Comparison of ENCODE assay signal across 8 cellular contexts in the genomic region with DNA sequence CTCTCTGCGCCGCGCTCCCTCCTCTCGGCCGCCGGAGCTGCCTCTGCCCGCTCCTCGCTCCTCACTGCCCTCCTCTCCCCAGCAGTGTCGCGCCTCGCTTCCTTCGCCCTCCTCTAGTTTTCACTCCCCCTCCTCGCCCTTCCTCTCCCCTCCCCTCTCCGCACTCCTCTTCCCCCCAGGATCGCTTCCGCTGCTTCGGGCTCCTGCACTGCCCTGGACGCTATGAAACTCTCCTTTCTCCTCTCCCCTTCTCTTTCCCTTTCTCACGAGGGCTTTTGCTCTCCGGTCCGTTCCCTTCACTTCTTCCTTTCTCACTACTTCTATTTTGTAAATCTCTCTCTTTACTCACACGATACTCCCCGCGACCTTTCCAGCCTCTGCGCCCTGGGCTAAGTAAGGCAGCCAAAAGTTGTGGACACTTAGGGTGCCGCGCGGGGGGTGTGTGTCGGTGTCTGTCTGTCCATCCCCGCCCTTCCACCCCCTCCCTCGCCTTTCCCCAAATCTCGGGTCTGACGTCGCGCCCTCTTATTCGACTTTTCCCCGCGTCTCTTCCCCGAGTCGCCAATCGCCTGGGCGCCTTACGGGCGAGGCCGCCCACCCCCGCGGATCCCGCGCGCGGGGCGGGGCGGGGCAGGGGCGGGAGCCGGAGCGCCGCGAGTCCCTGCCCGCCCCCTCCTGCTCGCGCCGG. TPM values are rescaled to one million over a fixed set of nuclear protein-coding genes. Genes with fewer than 3 reads are reported as not detected.
A peak's percentile ranks its signal among the peaks of the same experiment; 100 is the strongest.
DNase-seq lines count a peak whose midpoint lies in the region; ATAC-seq and TF ChIP-seq lines count a peak whose summit lies in the region.

Gene IRX3 (minus strand): TSS at position 458 of the 688 bp plus-strand sequence. CDS start 737 bp downstream, outside the sequence.

- H3K4me1 ChIP-seq in HEK293 (ENCODE audit: control insufficient read depth, insufficient read depth, low read length), result 0 out of 2 replicates have a peak, but pooled peaks cover 2% of the 10 kb centered on the region
- H3K4me1 ChIP-seq in body of pancreas, result peaks cover 68% of the 10 kb centered on the region

- CTCF ChIA-PET in HEK293 (lab: Yijun Ruan, JAX), result interaction anchor here (0.7 kb wide), 1 partner anchor 737 kb away, joined by 3 read pairs; no protein-coding TSS in a partner anchor

- H3K36me3 ChIP-seq in HEK293 (ENCODE audit: control insufficient read depth in 2 of 2, insufficient read depth in 1 of 2, low read length in 2 of 2) (peaks cover 10 to 27% of the 10 kb centered on the region in 2 experiments), body of pancreas (replicated peaks in 1 of 2; ENCODE audit: insufficient read depth in 1 of 2, low read depth in 2 of 2) (no peaks in the 10 kb centered on the region)

- DNase-seq in AG10803 (ENCODE audit: low read depth) (peak; percentile 94), NCI-H774 (lab: John Stamatoyannopoulos, UW) (peak; percentile 92), body of pancreas (peak; percentile 44 to 68 (median 56)), skeletal muscle cell (ENCODE audit: low read depth) (peak; percentile 75), CD1c-positive myeloid dendritic cell (ENCODE audit: extremely low spot score) (no peak)

- POLR2A ChIA-PET in HEK293 (lab: Yijun Ruan, JAX), result interaction anchor here (0.5 to 3.4 kb wide), 7 partner anchors 10 to 671 kb away, joined by 3 to 23 read pairs (median 4); partner anchors contain the start of gene IRX5

- intact Hi-C loops in body of pancreas (cut with DNase I), result no loop called here

- TF ChIP-seq POLR2A in body of pancreas (IDR thresholded peaks at IDR 0.05), result peak; percentile 19 to 79 (median 66)

- peak within 1 kb of the TSS; percentile 81 for H3K4me3 ChIP-seq in AG10803 (ENCODE audit: low read length)
- peak within 1 kb of the TSS; percentile 65 for H3K4me3 ChIP-seq in HEK293 (ENCODE audit: low read depth, low read length)
- H3K4me3 ChIP-seq in body of pancreas, result peak within 1 kb of the TSS in 1 of 2 donors; percentile 42
- H3K4me3 ChIP-seq in iPS-11a (ENCODE audit: low read depth, low read length), result peak within 1 kb of the TSS; percentile 61
- H3K4me3 ChIP-seq in skeletal muscle cell (ENCODE audit: low read depth, low read length), result peak within 1 kb of the TSS; percentile 73

- 2% methylated on average over 42 to 61 of the region's 62 CpGs for WGBS in body of pancreas, 2 donors

- peaks cover 0 to 39% of the 10 kb centered on the region in 2 donors for H3K27me3 ChIP-seq in body of pancreas

- H3K27ac ChIP-seq in HEK293 (ENCODE audit: extremely low read depth, low read depth, low read length) (peak within 1 kb of the TSS; percentile 98), body of pancreas (peak within 1 kb of the TSS in 3 of 4 donors; percentile 54 to 78 (median 66))

- ATAC-seq in body of pancreas (peak; percentile 70), HG02884 (IDR thresholded peaks at IDR 0.05; ENCODE audit: unreplicated experiment) (no peak)

- no peaks in the 10 kb centered on the region for H3K9me3 ChIP-seq in HEK293 (ENCODE audit: control insufficient read depth, insufficient read depth, low read depth, low read length)
- no peaks in the 10 kb centered on the region for H3K9me3 ChIP-seq in body of pancreas

- no peak for TF ChIP-seq CTCF in AG10803 (conservative IDR thresholded peaks at IDR 0.05; ENCODE audit: low read length)
- TF ChIP-seq CTCF in HEK293 (tag by site-specific recombination; IDR thresholded peaks at IDR 0.05), result peak; percentile 62
- TF ChIP-seq CTCF in body of pancreas (IDR thresholded peaks at IDR 0.05), result no peak

TF ChIP-seq in HEK293, 187 proteins besides CTCF, POLR2A, EP300 and RAD21 (continues in another document):
- TF ChIP-seq, protein P1, sequence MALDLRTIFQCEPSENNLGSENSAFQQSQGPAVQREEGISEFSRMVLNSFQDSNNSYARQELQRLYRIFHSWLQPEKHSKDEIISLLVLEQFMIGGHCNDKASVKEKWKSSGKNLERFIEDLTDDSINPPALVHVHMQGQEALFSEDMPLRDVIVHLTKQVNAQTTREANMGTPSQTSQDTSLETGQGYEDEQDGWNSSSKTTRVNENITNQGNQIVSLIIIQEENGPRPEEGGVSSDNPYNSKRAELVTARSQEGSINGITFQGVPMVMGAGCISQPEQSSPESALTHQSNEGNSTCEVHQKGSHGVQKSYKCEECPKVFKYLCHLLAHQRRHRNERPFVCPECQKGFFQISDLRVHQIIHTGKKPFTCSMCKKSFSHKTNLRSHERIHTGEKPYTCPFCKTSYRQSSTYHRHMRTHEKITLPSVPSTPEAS (tag by site-specific recombination; IDR thresholded peaks at IDR 0.05), result peak; percentile 21; the same call in 1 of the 2 replicates
- TF ChIP-seq ZBTB21 (tag by site-specific recombination; IDR thresholded peaks at IDR 0.05) (peak; percentile 73), ZNF785 (tag by site-specific recombination; IDR thresholded peaks at IDR 0.05) (peak; percentile 66; the same call in 1 of the 2 replicates), ZNF2 (tag by site-specific recombination; IDR thresholded peaks at IDR 0.05) (peak; percentile 92), ZNF169 (tag by site-specific recombination; IDR thresholded peaks at IDR 0.05) (no peak), ZFHX2 (tag by site-specific recombination; conservative IDR thresholded peaks at IDR 0.05) (no peak; the same call in 1 of the 2 replicates), BCL11A (tag by site-specific recombination; IDR thresholded peaks at IDR 0.05; ENCODE audit: low read depth) (peak; percentile 92), OVOL3 (tag by site-specific recombination; IDR thresholded peaks at IDR 0.05) (peak; percentile 50; the same call in 1 of the 2 replicates), SCRT2 (tag by site-specific recombination; IDR thresholded peaks at IDR 0.05) (peak; percentile 12; the same call in 1 of the 2 replicates), ZNF155 (tag by site-specific recombination; IDR thresholded peaks at IDR 0.05) (no peak), PATZ1 (tag by site-specific recombination; IDR thresholded peaks at IDR 0.05) (peak; percentile 95), ZNF146 (tag by site-specific recombination; IDR thresholded peaks at IDR 0.05) (no peak), ZNF585B (tag by site-specific recombination; IDR thresholded peaks at IDR 0.05) (no peak), ZEB2 (tag by site-specific recombination; IDR thresholded peaks at IDR 0.05) (peak; percentile 87), ZNF626 (tag by site-specific recombination; IDR thresholded peaks at IDR 0.05) (no peak), ZNF777 (tag by site-specific recombination; IDR thresholded peaks at IDR 0.05; ENCODE audit: borderline replicate concordance) (0 out of 2 replicates have a peak, but pooled peaks have one; percentile 63), GLI2 (tag by site-specific recombination; IDR thresholded peaks at IDR 0.05; ENCODE audit: borderline replicate concordance, low read depth) (no peak), ZNF580 (tag by site-specific recombination; IDR thresholded peaks at IDR 0.05) (peak; percentile 83; the same call in 1 of the 2 replicates), TCF7L2 (IDR thresholded peaks at IDR 0.05; ENCODE audit: borderline replicate concordance, low read depth, low read length) (no peak), ZNF521 (tag by site-specific recombination; IDR thresholded peaks at IDR 0.05) (no peak), ZNF280D (tag by site-specific recombination; IDR thresholded peaks at IDR 0.05) (no peak), ZNF600 (tag by site-specific recombination; IDR thresholded peaks at IDR 0.05) (peak; percentile 69; the same call in 1 of the 2 replicates), ZNF302 (tag by site-specific recombination; IDR thresholded peaks at IDR 0.05; ENCODE audit: low read depth) (no peak), ZNF830 (tag by site-specific recombination; IDR thresholded peaks at IDR 0.05; ENCODE audit: low read depth) (no peak)

RNA-seq across cellular contexts. Expression of gene IRX3, which starts in this region (rescaled TPM):
- total RNA-seq in body of pancreas, result 1 to 10 TPM; 1.6 to 2.6 TPM
